In the genomic region with DNA sequence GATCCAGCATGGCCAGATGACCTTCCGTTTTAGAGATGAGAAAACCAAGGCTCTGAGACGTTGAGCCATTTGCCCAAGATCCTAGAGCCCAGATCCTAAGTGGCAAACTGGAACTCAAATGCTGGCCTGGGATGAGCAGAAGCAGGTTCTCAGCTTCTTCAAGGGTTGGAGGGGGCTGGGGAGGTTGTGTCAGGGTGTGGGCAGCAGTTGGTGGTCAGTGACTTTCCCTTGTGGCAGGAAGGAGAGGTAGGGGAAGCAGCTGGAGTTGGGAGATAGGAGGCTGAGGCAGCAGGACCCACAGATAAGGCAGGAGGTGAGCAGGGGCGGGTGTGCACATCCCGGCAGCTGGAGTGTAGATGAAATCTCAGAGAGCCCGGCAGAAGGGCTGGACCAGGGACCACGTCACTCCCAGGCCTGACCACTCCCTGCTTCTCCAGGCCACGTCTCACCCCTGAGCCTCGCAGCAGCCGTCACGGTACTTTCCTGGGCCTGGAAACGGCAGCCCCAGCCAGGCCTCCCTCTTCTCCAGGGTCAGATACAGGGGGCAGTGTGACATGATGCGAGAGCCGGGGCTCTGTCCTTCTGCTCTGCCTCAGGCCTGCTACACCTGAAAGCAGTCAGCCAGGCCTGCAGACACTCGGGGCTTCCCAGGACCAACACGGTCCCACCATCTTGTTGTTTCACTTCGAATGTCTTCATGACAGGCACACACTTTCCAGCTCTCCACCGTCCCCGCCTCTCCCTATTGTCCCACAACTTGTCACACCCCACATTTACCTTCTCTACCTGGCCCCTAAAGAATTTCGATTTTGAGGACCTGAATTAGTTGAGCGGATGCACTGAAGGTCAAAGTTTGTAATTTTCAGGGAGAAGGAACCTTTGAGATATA, we compare ENCODE assay signal across 19 cellular contexts. TPM values are rescaled to one million over a fixed set of nuclear protein-coding genes. Genes with fewer than 3 reads are reported as not detected.
DNase-seq lines count a peak whose midpoint lies in the region; ATAC-seq and TF ChIP-seq lines count a peak whose summit lies in the region.
"Had no signal": no experiment of that assay in that cellular context is flagged by ENCODE, and none has a peak within 500 bp of the region (broad histone marks: within the 10 kb centered on the region; RNA-seq: fewer than 3 reads in every experiment).

No MANE protein-coding gene starts in this region.

- H3K36me3 ChIP-seq in IMR-90 (ENCODE audit: control insufficient read depth, insufficient read depth, low read length) (no peaks in the 10 kb centered on the region), endodermal cell (ENCODE audit: control insufficient read depth, insufficient read depth, low read length) (no peaks in the 10 kb centered on the region)
- H3K36me3 ChIP-seq: gastrocnemius medialis had no signal

- no peaks in the 10 kb centered on the region for H4K20me1 ChIP-seq in IMR-90 (ENCODE audit: insufficient read depth, low read length)

- H3K18ac ChIP-seq in IMR-90 (ENCODE audit: low read depth, low read length), result no peak overlapping the region

- H3K27me3 ChIP-seq in IMR-90 (ENCODE audit: control insufficient read depth, insufficient read depth, low read length) (peaks cover 15% of the 10 kb centered on the region), endodermal cell (ENCODE audit: control insufficient read depth, insufficient read depth, low read length, poor library complexity, severe bottlenecking) (no peaks in the 10 kb centered on the region)
- H3K27me3 ChIP-seq: gastrocnemius medialis had no signal

- TF ChIP-seq POLR2A in IMR-90 (IDR thresholded peaks at IDR 0.05; ENCODE audit: low read depth, low read length), result no peak

- no peaks in the 10 kb centered on the region for H3K4me1 ChIP-seq in IMR-90 (ENCODE audit: control insufficient read depth, insufficient read depth, low read length)
- H3K4me1 ChIP-seq in endodermal cell (ENCODE audit: control insufficient read depth, insufficient read depth, low read length), result no peaks in the 10 kb centered on the region

- H3K4ac ChIP-seq in IMR-90 (ENCODE audit: low read depth, low read length), result no peak overlapping the region

- no peak overlapping the region for H3K4me2 ChIP-seq in IMR-90 (ENCODE audit: low read depth, low read length)

- H3K27me3 Mint-ChIP-seq in endodermal cell (ENCODE audit: insufficient read depth) (no peaks in the 10 kb centered on the region), neural crest cell (ENCODE audit: low read depth) (no peaks in the 10 kb centered on the region)
- H3K27me3 Mint-ChIP-seq in activated T-cell treated with anti-CD3 and anti-CD28 coated beads, Interleukin-2, amount 50 U/mL, for 24 hours, result no peaks in the 10 kb centered on the region
- H3K27me3 Mint-ChIP-seq: CD4-positive, alpha-beta T cell had no signal

- dilution Hi-C loops in IMR-90 (cut with HindIII; ENCODE audit: low sequenced_read_pairs, unreplicated experiment), result no loop called here

- peaks cover 4% of the 10 kb centered on the region for H3K4me1 Mint-ChIP-seq in endodermal cell
- peaks cover 7% of the 10 kb centered on the region for H3K4me1 Mint-ChIP-seq in neural crest cell
- H3K4me1 Mint-ChIP-seq in activated T-cell treated with anti-CD3 and anti-CD28 coated beads, Interleukin-2, amount 50 U/mL, for 24 hours (ENCODE audit: low read depth), result peaks cover 30% of the 10 kb centered on the region

- in situ Hi-C loops in IMR-90 (cut with MboI; ENCODE audit: low sequenced_read_pairs), result no loop called here

- H3K23ac ChIP-seq in IMR-90 (ENCODE audit: low read depth, low read length), result no peak overlapping the region

- H2AK9ac ChIP-seq in IMR-90 (replicated peaks; ENCODE audit: low read depth, low read length, poor library complexity), result no peak overlapping the region

- H3K9me3 Mint-ChIP-seq in endodermal cell (no peaks in the 10 kb centered on the region), neural crest cell (no peaks in the 10 kb centered on the region)
- no peaks in the 10 kb centered on the region for H3K9me3 Mint-ChIP-seq in activated T-cell treated with anti-CD3 and anti-CD28 coated beads, Interleukin-2, amount 50 U/mL, for 24 hours
- H3K9me3 Mint-ChIP-seq: CD4-positive, alpha-beta T cell; T-helper 1 cell treated with Interleukin-12 subunit alpha and Interleukin-12 subunit beta and Interleukin-4 antibody, amounts not matched to agents 30 μg/mL and 1 μg/mL, for 36 hours had no signal

- no peaks in the 10 kb centered on the region for H3K36me3 Mint-ChIP-seq in endodermal cell (ENCODE audit: low read depth)
- H3K36me3 Mint-ChIP-seq in neural crest cell (ENCODE audit: low read depth), result no peaks in the 10 kb centered on the region
- H3K36me3 Mint-ChIP-seq in activated T-cell treated with anti-CD3 and anti-CD28 coated beads, Interleukin-2, amount 50 U/mL, for 24 hours (ENCODE audit: low read depth), result no peaks in the 10 kb centered on the region

- no peak overlapping the region for H4K5ac ChIP-seq in IMR-90 (ENCODE audit: low read depth, low read length)

- H3K4me3 Mint-ChIP-seq in endodermal cell (no peak overlapping the region), neural crest cell (no peak overlapping the region)
- H3K4me3 Mint-ChIP-seq in activated T-cell treated with anti-CD3 and anti-CD28 coated beads, Interleukin-2, amount 50 U/mL, for 24 hours, result no peak overlapping the region
- H3K4me3 Mint-ChIP-seq: CD4-positive, alpha-beta T cell; T-helper 1 cell treated with Interleukin-12 subunit alpha and Interleukin-12 subunit beta and Interleukin-4 antibody, amounts not matched to agents 30 μg/mL and 1 μg/mL, for 36 hours had no signal

- H3K9ac ChIP-seq in IMR-90 (ENCODE audit: low read depth, low read length) (no peak overlapping the region), endodermal cell (ENCODE audit: extremely low read depth, low read length, poor library complexity, severe bottlenecking) (no peak overlapping the region)

- intact Hi-C loops in IMR-90 (cut with micrococcal nuclease), result no loop called here

- BruUV-seq in IMR-90 (replicated peaks; lab: Mats Ljungman, UMichigan), result no TSS peak

- no peak overlapping the region for H4K8ac ChIP-seq in IMR-90 (ENCODE audit: low read depth in 2 of 2, low read length in 2 of 2)

- no peak overlapping the region for H2BK15ac ChIP-seq in IMR-90 (ENCODE audit: low read depth, low read length)

- CTCF ChIA-PET in IMR-90 (lab: Yijun Ruan, JAX), result interaction anchor here (1.2 kb wide), 1 partner anchor 11 kb away, joined by 3 read pairs; no protein-coding TSS in a partner anchor

- no peaks in the 10 kb centered on the region for H3K79me1 ChIP-seq in IMR-90 (ENCODE audit: low read depth in 1 of 2, low read length in 2 of 2)

- POLR2A ChIA-PET in IMR-90 (lab: Charles Lee; ENCODE audit: unreplicated experiment), result interaction anchor here (0.6 kb wide), 1 partner anchor 12 kb away, joined by 4 read pairs; no protein-coding TSS in a partner anchor

- TF ChIP-seq CTCF in IMR-90 (conservative IDR thresholded peaks at IDR 0.05; ENCODE audit: low read depth, low read length), result no peak
- no peak for TF ChIP-seq CTCF in endodermal cell (conservative IDR thresholded peaks at IDR 0.05)
- no peak for TF ChIP-seq CTCF in neural crest cell (conservative IDR thresholded peaks at IDR 0.05)

- no peak overlapping the region for H2BK20ac ChIP-seq in IMR-90 (ENCODE audit: low read depth, low read length)

- H2BK5ac ChIP-seq in IMR-90 (ENCODE audit: low read depth, low read length, poor library complexity, severe bottlenecking), result no peak overlapping the region

- no peak for TF ChIP-seq RAD21 in IMR-90 (IDR thresholded peaks at IDR 0.05; ENCODE audit: low read length)

- H3K9me3 ChIP-seq in IMR-90 (ENCODE audit: control insufficient read depth, insufficient read depth, low read length), result no peaks in the 10 kb centered on the region
- H3K9me3 ChIP-seq in endodermal cell (ENCODE audit: control insufficient read depth, low read length), result no peaks in the 10 kb centered on the region
- H3K9me3 ChIP-seq: gastrocnemius medialis had no signal

- 59% methylated on average over 8 of the region's 20 CpGs; no CpG with 5 or more reads in 1 of the 2 experiments for WGBS in IMR-90 (ENCODE audit: extremely low coverage in 2 of 2, insufficient read length in 1 of 2), 2 experiments
- WGBS in endodermal cell (ENCODE audit: insufficient coverage in 1 of 2, insufficient read length in 1 of 2), 2 experiments, result 83 to 91% methylated on average over 8 to 20 of the region's 20 CpGs

- no peak overlapping the region; the same call in 1 of the 2 replicates for H3K14ac ChIP-seq in IMR-90 (replicated peaks; ENCODE audit: low read depth, low read length)

- H3K9me1 ChIP-seq in IMR-90 (ENCODE audit: insufficient read depth, low read length), result no peaks in the 10 kb centered on the region

- no peak overlapping the region for H4K91ac ChIP-seq in IMR-90 (ENCODE audit: insufficient read depth, low read depth, low read length)

- no peak overlapping the region for H3K56ac ChIP-seq in IMR-90 (ENCODE audit: extremely low read depth, insufficient read depth, low read length)

- peak; percentile 67 for ATAC-seq in IMR-90 (ENCODE audit: low read depth)
- ATAC-seq: gastrocnemius medialis, PC-3 had no signal

- peak overlapping the region; percentile 72 for H3K27ac Mint-ChIP-seq in endodermal cell
- peak overlapping the region; percentile 71 for H3K27ac Mint-ChIP-seq in neural crest cell (ENCODE audit: unreplicated experiment)
- H3K27ac Mint-ChIP-seq in activated T-cell treated with anti-CD3 and anti-CD28 coated beads, Interleukin-2, amount 50 U/mL, for 24 hours, result no peak overlapping the region
- H3K27ac Mint-ChIP-seq: CD4-positive, alpha-beta T cell; T-helper 1 cell treated with Interleukin-12 subunit alpha and Interleukin-12 subunit beta and Interleukin-4 antibody, amounts not matched to agents 30 μg/mL and 1 μg/mL, for 36 hours had no signal

- H3K27ac ChIP-seq in IMR-90 (ENCODE audit: insufficient read depth, low read length), result no peak overlapping the region
- H3K27ac ChIP-seq in endodermal cell (ENCODE audit: low read depth, low read length), result no peak overlapping the region
- H3K27ac ChIP-seq: gastrocnemius medialis had no signal

- no peak overlapping the region for H2AK5ac ChIP-seq in IMR-90 (ENCODE audit: low read depth, low read length)

- H3K4me3 ChIP-seq in IMR-90 (ENCODE audit: insufficient read depth, low read depth, low read length) (no peak overlapping the region), endodermal cell (ENCODE audit: low read length) (no peak overlapping the region)
- H3K4me3 ChIP-seq: gastrocnemius medialis had no signal

- no peak overlapping the region for H2BK120ac ChIP-seq in IMR-90 (ENCODE audit: low read depth, low read length)

- DNase-seq in EH (ENCODE audit: low read depth) (peak; percentile 58), IMR-90 (peak; percentile 35), endodermal cell (no peak), neural crest cell (ENCODE audit: low read depth, low spot score) (no peak), NCI-H524 (lab: John Stamatoyannopoulos, UW) (no peak)
- DNase-seq in activated T-cell treated with anti-CD3 and anti-CD28 coated beads, Interleukin-2, amount 50 U/mL, for 24 hours, result no peak
- DNase-seq in activated CD4-positive, CD25-positive, alpha-beta regulatory T cell treated with anti-CD3 and anti-CD28 coated beads, Interleukin-2, amount 50 U/mL, for 72 hours, result no peak
- DNase-seq: activated CD4-positive, alpha-beta T cell treated with anti-CD3 and anti-CD28 coated beads, Interleukin-2, amount 50 U/mL, for 1 hour; activated effector memory CD4-positive, alpha-beta T cell treated with Interleukin-2 at 50 U/mL for 16 hours; CD4-positive, alpha-beta T cell; effector memory CD4-positive, alpha-beta T cell; gastrocnemius medialis; NCI-H1417; NCI-H226; PC-3; stimulated activated CD4-positive, alpha-beta T cell treated with anti-CD3 and anti-CD28 coated beads, Interleukin-4, amount 100 ng/mL, for 24 hours had no signal

- peak overlapping the region; percentile 72 for H2AFZ ChIP-seq in IMR-90 (replicated peaks; ENCODE audit: low read length, poor library complexity)

RNA-seq across cellular contexts. Expression of a gene that starts 11.5 kb away (rescaled TPM):
- under 0.01 TPM in 1 of 2 replicates, not detected in the other for total RNA-seq in IMR-90 (2012; rRNA removed)
- 0.09 TPM in 2 replicates for polyA plus RNA-seq in IMR-90 (2012; rRNA removed)
- 0.12 TPM in 1 of 2 replicates, not detected in the other for polyA plus RNA-seq in IMR-90 (2012; cell fraction: cytosol; rRNA removed)
- 0.07 and 0.16 TPM in 2 replicates for polyA plus RNA-seq in IMR-90 (2012; cell fraction: nucleus; rRNA removed; ENCODE audit: low replicate concordance)
- total RNA-seq in endodermal cell, result not detected
- 0.93 TPM for polyA plus RNA-seq in endodermal cell (2013, experiment 1 of 2)
- polyA plus RNA-seq in endodermal cell (2013, experiment 2 of 2), result 0.58 TPM
- 1.0 and 1.5 TPM in 2 replicates for total RNA-seq in neural crest cell
- total RNA-seq: PC-3 had no signal

RNA-seq across cellular contexts. Expression of a gene that starts 45.7 kb away (rescaled TPM):
- 0.56 TPM in 1 of 2 replicates, not detected in the other for total RNA-seq in IMR-90 (2012; rRNA removed)
- polyA plus RNA-seq in IMR-90 (2012; rRNA removed), result 0.10 and 0.27 TPM in 2 replicates
- 0.03 TPM in 1 of 2 replicates, not detected in the other for polyA plus RNA-seq in IMR-90 (2012; cell fraction: cytosol; rRNA removed)
- 1.1 and 1.3 TPM in 2 replicates for polyA plus RNA-seq in IMR-90 (2012; cell fraction: nucleus; rRNA removed; ENCODE audit: low replicate concordance)
- not detected for total RNA-seq in endodermal cell
- polyA plus RNA-seq in endodermal cell (2013, experiment 1 of 2), result 0.32 TPM
- not detected for polyA plus RNA-seq in endodermal cell (2013, experiment 2 of 2)
- 0.32 and 0.54 TPM in 2 replicates for total RNA-seq in neural crest cell
- total RNA-seq: bronchial epithelial cell, gastrocnemius medialis, myocyte, PC-3 had no signal

Comparison
In these comparisons a context has a peak if more than half of its experiments do, and no peak if none do; other contexts are left out.
1. DNase-seq: peak in EH (single experiment) and IMR-90 (single experiment); none in endodermal cell (single experiment), neural crest cell (single experiment), NCI-H524 (0 of 2), activated T-cell treated with anti-CD3 and anti-CD28 coated beads, Interleukin-2, amount 50 U/mL, for 24 hours (single experiment) and activated CD4-positive, CD25-positive, alpha-beta regulatory T cell treated with anti-CD3 and anti-CD28 coated beads, Interleukin-2, amount 50 U/mL, for 72 hours (single experiment).